28 cellular contexts compared by ENCODE assay signal in the genomic region with DNA sequence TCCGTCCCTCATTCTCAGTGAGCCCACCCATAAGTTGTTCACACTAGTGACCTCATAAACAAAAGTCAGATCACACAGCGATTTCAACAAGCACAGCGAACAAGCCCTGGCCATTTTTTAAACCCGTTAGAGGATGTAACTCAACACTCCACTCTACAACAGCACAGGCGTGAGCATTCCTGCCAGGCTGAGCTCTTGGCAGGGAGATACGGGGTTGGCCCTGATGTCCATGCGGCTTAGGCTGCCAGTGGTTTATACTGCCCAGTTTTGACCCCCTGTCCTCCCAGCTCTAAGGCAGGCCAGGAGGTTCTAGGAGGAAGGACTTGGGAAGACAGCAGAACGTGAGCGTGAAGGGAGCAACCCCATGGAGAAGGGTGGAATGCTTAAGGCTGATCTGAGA. TPM values are rescaled to one million over a fixed set of nuclear protein-coding genes. Genes with fewer than 3 reads are reported as not detected.
DNase-seq lines count a peak whose midpoint lies in the region; ATAC-seq and TF ChIP-seq lines count a peak whose summit lies in the region.
"Had no signal": no experiment of that assay in that cellular context is flagged by ENCODE, and none has a peak within 500 bp of the region (broad histone marks: within the 10 kb centered on the region; RNA-seq: fewer than 3 reads in every experiment).

No MANE protein-coding gene starts in this region.

- no peak overlapping the region for H3K4me3 Mint-ChIP-seq in glutamatergic neuron (ENCODE audit: unreplicated experiment)
- peak overlapping the region in 1 of 8 donors; percentile 64 for H3K4me3 Mint-ChIP-seq in naive B cell
- H3K4me3 Mint-ChIP-seq in stimulated activated naive CD8-positive, alpha-beta T cell treated with anti-CD3 and anti-CD28 coated beads, Interleukin-15, amount 100 ng/mL, for 72 hours, result no peak overlapping the region
- H3K4me3 Mint-ChIP-seq: activated naive CD4-positive, alpha-beta T cell treated with anti-CD3 and anti-CD28 coated beads, Interleukin-2, amount 10 ng/mL, durations not matched to agents 7 days and 5 days; activated T-cell treated with anti-CD3 and anti-CD28 coated beads, Interleukin-2, amount 50 U/mL, for 72 hours; effector memory CD8-positive, alpha-beta T cell; T-helper 1 cell treated with Interleukin-12 subunit alpha and Interleukin-12 subunit beta and Interleukin-4 antibody, amounts not matched to agents 30 μg/mL and 1 μg/mL, for 36 hours had no signal

- DNase-seq in Right ventricle myocardium superior, result peak; percentile 66
- DNase-seq in cardiac septum (ENCODE audit: low spot score), result no peak
- DNase-seq in glutamatergic neuron, result no peak
- DNase-seq in naive B cell, result no peak
- no peak for DNase-seq in amniotic stem cell (lab: John Stamatoyannopoulos, UW)
- DNase-seq in stimulated activated naive CD8-positive, alpha-beta T cell treated with anti-CD3 and anti-CD28 coated beads, Interleukin-15, amount 100 ng/mL, for 72 hours, result no peak
- no peak for DNase-seq in smooth muscle cell (lab: John Stamatoyannopoulos, UW; ENCODE audit: unreplicated experiment)
- no peak for DNase-seq in esophagus squamous epithelium (lab: John Stamatoyannopoulos, UW)
- DNase-seq: activated CD4-positive, alpha-beta T cell treated with anti-CD3 and anti-CD28 coated beads for 48 hours; activated naive CD4-positive, alpha-beta T cell treated with anti-CD3 and anti-CD28 coated beads, Interleukin-2, amount 10 ng/mL, durations not matched to agents 7 days and 5 days; activated T-cell treated with anti-CD3 and anti-CD28 coated beads, Interleukin-2, amount 50 U/mL, for 72 hours; colonic mucosa; COR-L47; DMS53; effector memory CD8-positive, alpha-beta T cell; foreskin fibroblast; left colon; mesendoderm; NCI-H1105 treated with DMSO at 0.1 percent for 48 hours; NCI-H2029; NCI-H2227 treated with DMSO at 0.1 percent for 48 hours; RPMI8226; stimulated activated CD4-positive, alpha-beta T cell treated with anti-CD3 and anti-CD28 coated beads, Interleukin-2, amount 100 ng/mL, for 24 hours; trophoblast cell had no signal

- H3K27ac ChIP-seq in smooth muscle cell (ENCODE audit: low read depth) (no peak overlapping the region), esophagus squamous epithelium (no peak overlapping the region)
- H3K27ac ChIP-seq: breast epithelium, colonic mucosa, hepatocyte, SK-N-MC had no signal

- H3F3A ChIP-seq in smooth muscle cell (ENCODE audit: low read depth), result no peaks in the 10 kb centered on the region

- peaks cover 25% of the 10 kb centered on the region for H3K4me1 Mint-ChIP-seq in glutamatergic neuron (ENCODE audit: low read depth, unreplicated experiment)
- peaks cover 41 to 55% (median 47%) of the 10 kb centered on the region in 3 donors for H3K4me1 Mint-ChIP-seq in naive B cell
- H3K4me1 Mint-ChIP-seq in stimulated activated naive CD8-positive, alpha-beta T cell treated with anti-CD3 and anti-CD28 coated beads, Interleukin-15, amount 100 ng/mL, for 72 hours, result no peaks in the 10 kb centered on the region
- H3K4me1 Mint-ChIP-seq: activated naive CD4-positive, alpha-beta T cell treated with anti-CD3 and anti-CD28 coated beads, Interleukin-2, amount 10 ng/mL, durations not matched to agents 7 days and 5 days had no signal

- H3K4me2 ChIP-seq in smooth muscle cell, result no peak overlapping the region
- H3K4me2 ChIP-seq: hepatocyte had no signal

- intact Hi-C loops in Right ventricle myocardium superior (cut with DNase I), result no loop called here
- intact Hi-C loops in cardiac septum (cut with DNase I), result no loop called here
- intact Hi-C loops in esophagus squamous epithelium (cut with DNase I), result no loop called here

- TF ChIP-seq POLR2A in esophagus squamous epithelium (IDR thresholded peaks at IDR 0.05), result no peak

- H3K36me3 Mint-ChIP-seq in glutamatergic neuron (ENCODE audit: unreplicated experiment) (peaks cover 10% of the 10 kb centered on the region), naive B cell (peaks cover 19 to 25% of the 10 kb centered on the region in 2 donors)

- H3K4me1 ChIP-seq in smooth muscle cell (ENCODE audit: low read depth), result no peaks in the 10 kb centered on the region
- H3K4me1 ChIP-seq in esophagus squamous epithelium, result no peaks in the 10 kb centered on the region
- H3K4me1 ChIP-seq: breast epithelium, colonic mucosa had no signal

- no peaks in the 10 kb centered on the region for H3K27me3 ChIP-seq in smooth muscle cell (ENCODE audit: low read depth)
- H3K27me3 ChIP-seq in esophagus squamous epithelium, result no peaks in the 10 kb centered on the region
- H3K27me3 ChIP-seq: breast epithelium, colonic mucosa, hepatocyte had no signal

- WGBS in smooth muscle cell (ENCODE audit: low lambda C conversion rate), result 96% methylated on average over 9 of the region's 9 CpGs
- WGBS in esophagus squamous epithelium, 2 donors, result 88 to 96% methylated on average over 9 of the region's 9 CpGs

- no peak overlapping the region for H2AFZ ChIP-seq in smooth muscle cell (ENCODE audit: low read depth)
- H2AFZ ChIP-seq: hepatocyte had no signal

- H3K27ac Mint-ChIP-seq in glutamatergic neuron (ENCODE audit: unreplicated experiment), result peak overlapping the region; percentile 26
- peak overlapping the region in 5 of 6 donors; percentile 42 to 81 (median 76) for H3K27ac Mint-ChIP-seq in naive B cell
- no peak overlapping the region for H3K27ac Mint-ChIP-seq in stimulated activated naive CD8-positive, alpha-beta T cell treated with anti-CD3 and anti-CD28 coated beads, Interleukin-15, amount 100 ng/mL, for 72 hours
- H3K27ac Mint-ChIP-seq: activated naive CD4-positive, alpha-beta T cell treated with anti-CD3 and anti-CD28 coated beads, Interleukin-2, amount 10 ng/mL, durations not matched to agents 7 days and 5 days; activated T-cell treated with anti-CD3 and anti-CD28 coated beads, Interleukin-2, amount 50 U/mL, for 72 hours; T-helper 1 cell treated with Interleukin-12 subunit alpha and Interleukin-12 subunit beta and Interleukin-4 antibody, amounts not matched to agents 30 μg/mL and 1 μg/mL, for 36 hours had no signal

- no peak overlapping the region for H3K4me3 ChIP-seq in smooth muscle cell
- H3K4me3 ChIP-seq in esophagus squamous epithelium, result no peak overlapping the region
- H3K4me3 ChIP-seq: breast epithelium, colonic mucosa, hepatocyte, SK-N-MC had no signal

- H3K9ac ChIP-seq in smooth muscle cell (ENCODE audit: low read depth), result no peak overlapping the region

- no peaks in the 10 kb centered on the region for H4K20me1 ChIP-seq in smooth muscle cell (ENCODE audit: low read depth)

- peak; percentile 86 for ATAC-seq in Right ventricle myocardium superior (ENCODE audit: poor library complexity)
- ATAC-seq in naive B cell (ENCODE audit: low read depth in 2 of 2), result no peak
- ATAC-seq in stimulated activated naive CD8-positive, alpha-beta T cell treated with anti-CD3 and anti-CD28 coated beads, Interleukin-15, amount 100 ng/mL, for 72 hours, result no peak
- ATAC-seq: activated T-cell treated with anti-CD3 and anti-CD28 coated beads, Interleukin-2, amount 50 U/mL, for 72 hours; effector memory CD8-positive, alpha-beta T cell; left colon had no signal

- H3K79me2 ChIP-seq in smooth muscle cell (ENCODE audit: low read depth), result no peaks in the 10 kb centered on the region
- H3K79me2 ChIP-seq: hepatocyte had no signal

- H3K9me3 Mint-ChIP-seq in glutamatergic neuron (ENCODE audit: unreplicated experiment) (no peaks in the 10 kb centered on the region), naive B cell (no peaks in the 10 kb centered on the region)
- no peaks in the 10 kb centered on the region for H3K9me3 Mint-ChIP-seq in stimulated activated naive CD8-positive, alpha-beta T cell treated with anti-CD3 and anti-CD28 coated beads, Interleukin-15, amount 100 ng/mL, for 72 hours
- H3K9me3 Mint-ChIP-seq: activated naive CD4-positive, alpha-beta T cell treated with anti-CD3 and anti-CD28 coated beads, Interleukin-2, amount 10 ng/mL, durations not matched to agents 7 days and 5 days; activated T-cell treated with anti-CD3 and anti-CD28 coated beads, Interleukin-2, amount 50 U/mL, for 72 hours; effector memory CD8-positive, alpha-beta T cell; T-helper 1 cell treated with Interleukin-12 subunit alpha and Interleukin-12 subunit beta and Interleukin-4 antibody, amounts not matched to agents 30 μg/mL and 1 μg/mL, for 36 hours had no signal

- H3K36me3 ChIP-seq in smooth muscle cell (ENCODE audit: low read depth), result peaks cover 11% of the 10 kb centered on the region
- H3K36me3 ChIP-seq in esophagus squamous epithelium, result peaks cover 20 to 100% (median 50%) of the 10 kb centered on the region in 3 donors

- TF ChIP-seq CTCF in glutamatergic neuron (IDR thresholded peaks at IDR 0.05; ENCODE audit: partially characterized antibody, unreplicated experiment), result no peak
- no peak for TF ChIP-seq CTCF in smooth muscle cell (IDR thresholded peaks at IDR 0.05; ENCODE audit: borderline replicate concordance, insufficient read depth, poor library complexity, severe bottlenecking)
- TF ChIP-seq CTCF in esophagus squamous epithelium (IDR thresholded peaks at IDR 0.05), result no peak

- H3K9me3 ChIP-seq in smooth muscle cell (replicated peaks; ENCODE audit: low read depth) (no peaks in the 10 kb centered on the region), esophagus squamous epithelium (no peaks in the 10 kb centered on the region)
- H3K9me3 ChIP-seq: breast epithelium, colonic mucosa had no signal

- H3K27me3 Mint-ChIP-seq in glutamatergic neuron (ENCODE audit: unreplicated experiment), result no peaks in the 10 kb centered on the region
- H3K27me3 Mint-ChIP-seq in naive B cell, result no peaks in the 10 kb centered on the region
- H3K27me3 Mint-ChIP-seq in stimulated activated naive CD8-positive, alpha-beta T cell treated with anti-CD3 and anti-CD28 coated beads, Interleukin-15, amount 100 ng/mL, for 72 hours, result no peaks in the 10 kb centered on the region
- H3K27me3 Mint-ChIP-seq: activated naive CD4-positive, alpha-beta T cell treated with anti-CD3 and anti-CD28 coated beads, Interleukin-2, amount 10 ng/mL, durations not matched to agents 7 days and 5 days; effector memory CD8-positive, alpha-beta T cell had no signal

RNA-seq across cellular contexts. Expression of a gene that starts 35.0 kb away (rescaled TPM):
- total RNA-seq in Right ventricle myocardium superior (149 TPM), cardiac septum (87.1 TPM), glutamatergic neuron (ENCODE audit: unreplicated experiment) (168 TPM), smooth muscle cell (27.4 and 33.2 TPM in 2 replicates), esophagus squamous epithelium (100 to 1,000 TPM in 1 of 4 donors, 10 to 100 TPM in 3; 56.1 to 119 (median 85.0) TPM)
- polyA plus RNA-seq in naive B cell (ENCODE audit: low read depth in 6 of 6) (100 to 1,000 TPM; 156 to 250 (median 234) TPM), smooth muscle cell (38.5 and 48.4 TPM in 2 replicates)

Comparison
In these comparisons a context has a peak if more than half of its experiments do, and no peak if none do; other contexts are left out.
1. H3K27ac Mint-ChIP-seq: peak in glutamatergic neuron (single experiment) and naive B cell (5 of 6); none in stimulated activated naive CD8-positive, alpha-beta T cell treated with anti-CD3 and anti-CD28 coated beads, Interleukin-15, amount 100 ng/mL, for 72 hours (0 of 2).